ENCODE assay signal across 1 cellular context in genomic region chr1:26045712-26046312, GRCh38.
A peak's percentile ranks its signal among the peaks of the same experiment; 100 is the strongest.
TF ChIP-seq lines count a peak whose summit lies in the region.

A gene with protein sequence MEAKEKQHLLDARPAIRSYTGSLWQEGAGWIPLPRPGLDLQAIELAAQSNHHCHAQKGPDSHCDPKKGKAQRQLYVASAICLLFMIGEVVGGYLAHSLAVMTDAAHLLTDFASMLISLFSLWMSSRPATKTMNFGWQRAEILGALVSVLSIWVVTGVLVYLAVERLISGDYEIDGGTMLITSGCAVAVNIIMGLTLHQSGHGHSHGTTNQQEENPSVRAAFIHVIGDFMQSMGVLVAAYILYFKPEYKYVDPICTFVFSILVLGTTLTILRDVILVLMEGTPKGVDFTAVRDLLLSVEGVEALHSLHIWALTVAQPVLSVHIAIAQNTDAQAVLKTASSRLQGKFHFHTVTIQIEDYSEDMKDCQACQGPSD (minus strand): TSS chr1:26046118. CDS start chr1:26045896, 222 bp downstream.

TF ChIP-seq in GM23338, 12 proteins besides CTCF, POLR2A, EP300 and RAD21 (continued from another document):
- TF ChIP-seq ZNF462 (CRISPR knock-in tag; IDR thresholded peaks at IDR 0.05) (no peak), ZNF114 (CRISPR knock-in tag; IDR thresholded peaks at IDR 0.05) (no peak), JUNB (IDR thresholded peaks at IDR 0.05; ENCODE audit: unreplicated experiment) (no peak), POLR2AphosphoS5 (IDR thresholded peaks at IDR 0.05; ENCODE audit: low read depth) (no peak), EZH2 (IDR thresholded peaks at IDR 0.05; ENCODE audit: low read depth, unreplicated experiment) (peak; percentile 40), NANOG (IDR thresholded peaks at IDR 0.05; ENCODE audit: borderline replicate concordance) (no peak), EZH2phosphoT487 (IDR thresholded peaks at IDR 0.05; ENCODE audit: unreplicated experiment) (peak; percentile 49)
TF ChIP-seq in GM23338: peak in this region for 2.
